ENCODE assay signal across 33 cellular contexts in the genomic region with DNA sequence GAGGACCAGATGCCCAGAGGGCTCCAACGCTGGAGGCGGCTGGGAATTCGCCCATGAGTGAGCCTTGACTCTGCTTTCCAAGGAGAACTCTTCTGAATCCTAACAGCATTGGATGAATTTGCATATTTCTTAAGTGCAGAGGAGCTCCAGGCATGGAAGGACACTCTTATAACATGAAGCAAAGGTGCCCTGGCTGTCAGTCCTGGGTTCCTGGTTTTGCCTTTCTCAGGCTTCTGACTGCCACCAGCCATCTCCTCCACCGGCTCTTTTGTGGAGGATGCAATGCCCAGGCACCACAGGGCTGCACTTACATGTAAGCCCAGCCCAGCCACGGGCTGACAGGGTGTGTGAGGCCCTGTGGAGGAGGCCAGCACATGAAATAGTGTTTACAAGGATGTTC. TPM values are rescaled to one million over a fixed set of nuclear protein-coding genes. Genes with fewer than 3 reads are reported as not detected.
"Had no signal": no experiment of that assay in that cellular context is flagged by ENCODE, and none has a peak within 500 bp of the region (broad histone marks: within the 10 kb centered on the region; RNA-seq: fewer than 3 reads in every experiment).

No MANE protein-coding gene starts in this region.

- H3K27ac ChIP-seq: epithelial cell of prostate, foreskin keratinocyte, gastroesophageal sphincter, heart left ventricle, hepatocyte, left lung, neutrophil, parathyroid adenoma, right lobe of liver, suprapubic skin had no signal

- H3K27ac Mint-ChIP-seq: endodermal cell; mesothelial cell of epicardium; naive thymus-derived CD8-positive, alpha-beta T cell; progenitor cell of endocrine pancreas; stimulated activated naive CD8-positive, alpha-beta T cell treated with anti-CD3 and anti-CD28 coated beads, Interleukin-15, amount 100 ng/mL, for 72 hours had no signal

- H3K27me3 ChIP-seq: heart left ventricle, hepatocyte, left lung, neutrophil, right lobe of liver had no signal

- H3K4me1 Mint-ChIP-seq: endodermal cell had no signal

- H2AFZ ChIP-seq: hepatocyte, parathyroid adenoma had no signal

- H3K36me3 ChIP-seq: gastroesophageal sphincter, heart left ventricle, left lung, neutrophil, right lobe of liver, suprapubic skin had no signal

- H3K4me3 ChIP-seq: gastroesophageal sphincter, heart left ventricle, hepatocyte, left lung, mucosa of descending colon, right lobe of liver, suprapubic skin had no signal

- H3K27me3 Mint-ChIP-seq: progenitor cell of endocrine pancreas had no signal

- H3K9me3 Mint-ChIP-seq: endodermal cell; mesothelial cell of epicardium; naive thymus-derived CD8-positive, alpha-beta T cell; nephron progenitor cell; stimulated activated naive CD8-positive, alpha-beta T cell treated with anti-CD3 and anti-CD28 coated beads, Interleukin-15, amount 100 ng/mL, for 72 hours had no signal

- H3K79me2 ChIP-seq: parathyroid adenoma had no signal

- H3K9me3 ChIP-seq: gastroesophageal sphincter, heart left ventricle, left lung, mucosa of descending colon, neutrophil, right lobe of liver, suprapubic skin had no signal

- ATAC-seq: esophagus mucosa; foreskin keratinocyte; gastroesophageal sphincter; heart left ventricle; left cardiac atrium; left lung; mucosa of descending colon; naive thymus-derived CD8-positive, alpha-beta T cell; right lobe of liver; stimulated activated naive CD8-positive, alpha-beta T cell treated with anti-CD3 and anti-CD28 coated beads, Interleukin-15, amount 100 ng/mL, for 72 hours had no signal

- H3K4me1 ChIP-seq: foreskin keratinocyte, gastroesophageal sphincter, parathyroid adenoma had no signal

- H3K9ac ChIP-seq: parathyroid adenoma had no signal

- DNase-seq: cerebellar nuclear complex; effector CD8-positive, alpha-beta T cell; endodermal cell; foreskin keratinocyte; heart left ventricle; left cardiac atrium; left lung; mesenchymal stem cell; mucosa of descending colon; naive thymus-derived CD8-positive, alpha-beta T cell; nephron progenitor cell; right lobe of liver; small intestine; stimulated activated CD4-positive, alpha-beta T cell treated with anti-CD3 and anti-CD28 coated beads, Interleukin-15, amount 100 ng/mL, for 24 hours; stimulated activated CD4-positive, alpha-beta T cell treated with anti-CD3 and anti-CD28 coated beads, Interleukin-4, amount 100 ng/mL, for 1 hour; stimulated activated CD8-positive, alpha-beta memory T cell treated with anti-CD3 and anti-CD28 coated beads, Interleukin-4, amount 100 ng/mL, for 48 hours; stimulated activated naive CD4-positive, alpha-beta T cell; stimulated activated naive CD8-positive, alpha-beta T cell treated with anti-CD3 and anti-CD28 coated beads, Interleukin-15, amount 100 ng/mL, for 72 hours; trophoblast cell had no signal

- H3K4me2 ChIP-seq: hepatocyte had no signal

- H3K36me3 Mint-ChIP-seq: mesothelial cell of epicardium; naive thymus-derived CD8-positive, alpha-beta T cell had no signal

- H3K4me3 Mint-ChIP-seq: endodermal cell; mesothelial cell of epicardium; naive thymus-derived CD8-positive, alpha-beta T cell; nephron progenitor cell; stimulated activated naive CD8-positive, alpha-beta T cell treated with anti-CD3 and anti-CD28 coated beads, Interleukin-15, amount 100 ng/mL, for 72 hours had no signal

RNA-seq across cellular contexts. Expression of gene CLRN3, which starts 8.2 kb away (rescaled TPM):
- total RNA-seq: endodermal cell; esophagus mucosa; fibroblast of lung; foreskin keratinocyte; gastroesophageal sphincter; kidney epithelial cell; left cardiac atrium; left lung; lower leg skin; mesothelial cell of epicardium; myocyte; naive thymus-derived CD8-positive, alpha-beta T cell; omental fat pad; suprapubic skin had no signal
